In the genomic region with DNA sequence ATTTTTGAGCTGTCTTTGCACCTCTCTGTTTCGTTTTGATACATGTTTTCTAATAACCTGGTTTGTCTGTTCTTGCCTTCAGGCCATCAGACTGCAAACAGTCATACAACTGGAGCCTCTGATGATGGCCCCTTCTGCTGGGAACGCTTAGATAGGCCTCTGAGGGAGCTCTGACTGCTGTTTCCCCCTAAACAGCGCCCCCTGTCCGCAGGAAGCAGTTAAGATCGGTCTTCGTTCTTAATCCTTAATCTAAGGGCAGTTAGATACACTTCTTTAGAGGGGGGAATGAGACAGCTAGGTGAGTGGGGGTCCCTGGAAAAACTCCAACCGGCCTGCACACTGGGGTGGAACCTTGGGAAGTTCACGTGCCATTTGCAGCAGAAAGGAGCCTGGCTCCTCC, we compare ENCODE assay signal across 12 cellular contexts.
DNase-seq lines count a peak whose midpoint lies in the region; ATAC-seq and TF ChIP-seq lines count a peak whose summit lies in the region.
"Had no signal": no experiment of that assay in that cellular context is flagged by ENCODE, and none has a peak within 500 bp of the region (broad histone marks: within the 10 kb centered on the region; RNA-seq: fewer than 3 reads in every experiment).

No MANE protein-coding gene starts in this region.

- intact Hi-C loops in Panc1 (cut with micrococcal nuclease; ENCODE audit: unreplicated experiment), result no loop called here

- H2AFZ ChIP-seq in GM23248, result no peak overlapping the region

- CTCF ChIA-PET in AG04450 (lab: Charles Lee), result no interaction called here
- CTCF ChIA-PET in Panc1 (lab: Charles Lee), result no interaction called here

- in situ Hi-C loops in GM23248 (cut with MboI), result no loop called here
- in situ Hi-C loops in Panc1 (cut with HindIII; ENCODE audit: low pct_unique_long_range_greater_than_20kb, low sequenced_read_pairs), result no loop called here

- H3K27me3 ChIP-seq in AG04450 (ENCODE audit: control insufficient read depth, insufficient read depth, low read length), result no peaks in the 10 kb centered on the region
- H3K27me3 ChIP-seq in GM23248 (replicated peaks; ENCODE audit: insufficient read depth), result no peaks in the 10 kb centered on the region
- no peaks in the 10 kb centered on the region for H3K27me3 ChIP-seq in Panc1 (ENCODE audit: control insufficient read depth, insufficient read depth, low read length)
- H3K27me3 ChIP-seq: transverse colon had no signal

- H3K4me3 ChIP-seq in AG04450 (ENCODE audit: low read depth, low read length) (no peak overlapping the region), GM23248 (no peak overlapping the region), Panc1 (ENCODE audit: low read depth in 2 of 2, low read length in 2 of 2) (no peak overlapping the region)
- H3K4me3 ChIP-seq: transverse colon had no signal

- H3K9me3 ChIP-seq in AG04450 (ENCODE audit: control insufficient read depth, insufficient read depth, low read length), result peaks cover 3% of the 10 kb centered on the region; the same call in 1 of the 2 replicates
- H3K9me3 ChIP-seq in GM23248 (ENCODE audit: low read depth), result no peaks in the 10 kb centered on the region
- H3K9me3 ChIP-seq in Panc1 (ENCODE audit: control insufficient read depth, insufficient read depth, low read depth, low read length), result no peaks in the 10 kb centered on the region

- H3K36me3 ChIP-seq in GM23248 (ENCODE audit: low read depth), result no peaks in the 10 kb centered on the region
- H3K36me3 ChIP-seq in Panc1 (ENCODE audit: control insufficient read depth, insufficient read depth, low read length), result no peaks in the 10 kb centered on the region
- H3K36me3 ChIP-seq: transverse colon had no signal

- H3F3A ChIP-seq in GM23248 (ENCODE audit: insufficient read depth), result no peaks in the 10 kb centered on the region

- no peak overlapping the region for H3K9ac ChIP-seq in GM23248

- no peak for ATAC-seq in Panc1
- no peak for ATAC-seq in GM21381 (IDR thresholded peaks at IDR 0.05; ENCODE audit: unreplicated experiment)
- ATAC-seq: activated T-cell treated with anti-CD3 and anti-CD28 coated beads, Interleukin-2, amount 50 U/mL, for 4 hours had no signal

- no peaks in the 10 kb centered on the region for H3K79me2 ChIP-seq in GM23248 (ENCODE audit: insufficient read depth)

- no peaks in the 10 kb centered on the region for H3K4me1 ChIP-seq in GM23248 (ENCODE audit: insufficient read depth)
- H3K4me1 ChIP-seq in Panc1 (ENCODE audit: control insufficient read depth, insufficient read depth, low read length), result no peaks in the 10 kb centered on the region
- H3K4me1 ChIP-seq: transverse colon had no signal

- TF ChIP-seq CTCF in AG04450 (IDR thresholded peaks at IDR 0.05; ENCODE audit: low read depth, low read length) (0 out of 2 replicates have a peak, but pooled peaks have one; percentile 2), Panc1 (IDR thresholded peaks at IDR 0.05) (0 out of 2 replicates have a peak, but pooled peaks have one; percentile 11)

- BruUV-seq in Panc1 (replicated peaks; lab: Mats Ljungman, UMichigan), result no TSS peak

- H4K20me1 ChIP-seq in GM23248 (ENCODE audit: insufficient read depth), result no peaks in the 10 kb centered on the region

- DNase-seq in AG04450 (ENCODE audit: low read depth, low spot score) (no peak), GM23248 (peak; percentile 0), Panc1 (ENCODE audit: low read depth, low spot score) (no peak), iPS-NIHi11 (ENCODE audit: low spot score) (peak; percentile 8), DMS153 (lab: John Stamatoyannopoulos, UW) (no peak), hepatic stellate cell (ENCODE audit: low spot score) (no peak)
- DNase-seq in activated effector memory CD4-positive, alpha-beta T cell treated with Interleukin-2 at 50 U/mL for 16 hours, result no peak
- DNase-seq: activated T-cell treated with anti-CD3 and anti-CD28 coated beads, Interleukin-2, amount 50 U/mL, for 4 hours; NCI-H2171 treated with DMSO at 0.1 percent for 48 hours; transverse colon had no signal

- 26 to 34% methylated on average over 8 of the region's 8 CpGs for WGBS in GM23248 (ENCODE audit: low coverage in 1 of 2, low lambda C conversion rate in 2 of 2, missing lambda C conversion rate in 2 of 2), 2 experiments

- POLR2A ChIA-PET in AG04450 (lab: Yijun Ruan, JAX) (no interaction called here), Panc1 (lab: Charles Lee) (interaction anchor here (0.6 kb wide), 1 partner anchor 38 kb away, joined by 3 read pairs; no protein-coding TSS in a partner anchor)

- H3K27ac ChIP-seq in AG04450 (ENCODE audit: low read depth, low read length) (no peak overlapping the region), GM23248 (no peak overlapping the region), Panc1 (ENCODE audit: low read length) (no peak overlapping the region)
- H3K27ac ChIP-seq: HL-60, transverse colon had no signal

- no peaks in the 10 kb centered on the region for H3K9me2 ChIP-seq in GM23248 (ENCODE audit: insufficient read depth)

- H3K4me2 ChIP-seq in GM23248 (ENCODE audit: unreplicated experiment), result no peak overlapping the region

Comparison
In these comparisons a context has a peak if more than half of its experiments do, and no peak if none do; other contexts are left out.
1. DNase-seq: peak in GM23248 (single experiment) and iPS-NIHi11 (single experiment); none in AG04450 (single experiment), Panc1 (single experiment), DMS153 (single experiment), hepatic stellate cell (single experiment) and activated effector memory CD4-positive, alpha-beta T cell treated with Interleukin-2 at 50 U/mL for 16 hours (single experiment).